Comparison of ENCODE assay signal across 10 cellular contexts in the genomic region with DNA sequence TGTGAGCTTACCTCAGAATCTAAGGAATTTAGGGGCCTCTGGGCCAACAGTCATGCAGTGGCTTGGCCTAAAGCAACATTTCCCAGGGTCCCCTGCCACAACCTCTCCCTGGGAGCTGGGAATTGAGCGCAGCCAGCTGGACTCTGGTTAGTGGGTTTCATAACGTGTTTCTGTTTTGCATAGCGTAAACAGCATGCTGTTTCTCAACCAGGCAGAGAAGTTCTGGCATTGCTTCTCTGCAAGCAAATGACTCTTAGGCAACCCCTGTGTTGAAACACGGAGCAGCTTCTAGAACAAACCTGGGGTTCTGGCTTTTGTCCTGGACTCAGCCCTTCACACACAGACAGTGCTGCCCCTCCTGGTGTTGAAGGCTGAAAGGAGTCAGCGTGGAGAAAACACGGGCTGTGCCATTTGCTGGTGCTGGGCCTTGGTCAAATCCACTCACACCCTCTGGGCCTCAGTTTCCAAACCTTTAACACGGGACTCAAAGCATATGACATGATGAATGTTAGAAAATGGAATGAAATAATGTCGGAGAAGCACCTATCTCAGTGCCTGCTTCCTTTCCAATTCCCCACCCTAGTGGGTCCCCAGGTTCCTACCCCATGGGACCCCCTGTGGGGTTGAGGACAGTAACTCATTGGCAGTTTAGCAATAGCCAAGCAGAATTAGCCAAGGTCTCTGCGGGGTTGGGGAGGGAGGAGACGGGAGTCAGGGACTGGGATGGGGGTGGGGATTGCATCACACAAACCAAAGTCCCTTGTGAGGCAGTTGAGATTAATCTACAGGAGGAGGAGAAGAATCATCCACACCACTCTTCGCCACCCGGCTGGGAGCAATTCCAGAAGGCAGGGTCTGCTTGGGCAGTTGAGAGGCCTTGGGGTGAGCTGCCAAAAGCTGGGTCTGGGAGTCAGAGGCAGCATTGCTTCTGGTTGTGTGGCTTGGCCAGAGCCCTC. TPM values are rescaled to one million over a fixed set of nuclear protein-coding genes. Genes with fewer than 3 reads are reported as not detected.
A peak's percentile ranks its signal among the peaks of the same experiment; 100 is the strongest.
DNase-seq lines count a peak whose midpoint lies in the region; ATAC-seq and TF ChIP-seq lines count a peak whose summit lies in the region.
"Had no signal": no experiment of that assay in that cellular context is flagged by ENCODE, and none has a peak within 500 bp of the region (broad histone marks: within the 10 kb centered on the region; RNA-seq: fewer than 3 reads in every experiment).

No MANE protein-coding gene starts in this region.

- DNase-seq in GF-D8 (lab: John Stamatoyannopoulos, UW) (peak; percentile 22), body of pancreas (peak; percentile 26 to 83 (median 48)), hippocampal formation (lab: John Stamatoyannopoulos, UW) (peak; percentile 33 to 49), renal cortical epithelial cell (ENCODE audit: low read depth) (peak; percentile 93), NCI-H524 treated with DMSO at 0.1 percent for 48 hours (lab: John Stamatoyannopoulos, UW) (no peak), RPMI8226 (no peak), NCI-H774 (lab: John Stamatoyannopoulos, UW) (no peak)
- DNase-seq: NCI-H2029 treated with DMSO at 0.1 percent for 48 hours had no signal

- intact Hi-C loops in body of pancreas (cut with DNase I): no loop called here

- WGBS in body of pancreas, 2 donors: 59 to 72% methylated on average over 7 to 12 of the region's 12 CpGs

- no peaks in the 10 kb centered on the region for H3K9me3 ChIP-seq in body of pancreas

- ATAC-seq in body of pancreas: peak; percentile 66
- ATAC-seq in GM18861 (IDR thresholded peaks at IDR 0.05; ENCODE audit: unreplicated experiment): no peak
- ATAC-seq: HCT116 had no signal

- no peak for TF ChIP-seq POLR2A in body of pancreas (IDR thresholded peaks at IDR 0.05)

- no peaks in the 10 kb centered on the region for H3K36me3 ChIP-seq in body of pancreas (replicated peaks in 1 of 2; ENCODE audit: insufficient read depth in 1 of 2, low read depth in 2 of 2)

- no peaks in the 10 kb centered on the region for H3K27me3 ChIP-seq in body of pancreas

- no peaks in the 10 kb centered on the region for H3K4me1 ChIP-seq in body of pancreas

- peak overlapping the region in 2 of 4 donors; percentile 48 to 71 for H3K27ac ChIP-seq in body of pancreas

- TF ChIP-seq CTCF in body of pancreas (IDR thresholded peaks at IDR 0.05): no peak

- H3K4me3 ChIP-seq in body of pancreas: no peak overlapping the region

RNA-seq across cellular contexts. Expression of a gene that starts 30.2 kb away (rescaled TPM):
- 1 to 10 TPM in 1 of 2 donors, not detected in 1; 8.0 TPM for total RNA-seq in body of pancreas
- total RNA-seq in renal cortical epithelial cell: 0.89 and 23.4 TPM in 2 replicates

Comparison
In these comparisons a context has a peak if more than half of its experiments do, and no peak if none do; other contexts are left out.
1. DNase-seq: peak in GF-D8 (single experiment), body of pancreas (4 of 4), hippocampal formation (2 of 2) and renal cortical epithelial cell (single experiment); none in NCI-H524 treated with DMSO at 0.1 percent for 48 hours (single experiment), RPMI8226 (single experiment) and NCI-H774 (single experiment).